Comparison of ENCODE assay signal across 11 cellular contexts in the genomic region with DNA sequence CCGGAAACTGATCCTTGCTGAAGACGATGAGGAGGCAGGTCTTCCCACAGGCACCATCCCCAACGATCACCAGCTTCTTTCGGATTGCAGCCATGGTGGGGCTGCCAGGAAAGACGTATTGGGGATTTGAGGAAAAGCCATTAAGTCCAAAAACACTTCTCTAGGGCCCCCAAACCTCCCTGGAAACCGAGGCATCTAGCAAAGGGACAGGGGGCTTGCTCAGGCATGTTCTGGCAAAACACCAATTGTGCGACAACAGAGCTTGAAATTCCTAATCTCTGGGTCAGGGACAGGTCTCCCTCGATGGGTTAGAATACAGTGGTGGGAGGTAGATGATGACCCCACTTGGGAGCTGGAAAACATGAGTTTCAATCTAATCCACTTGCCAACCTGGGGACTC. TPM values are rescaled to one million over a fixed set of nuclear protein-coding genes. Genes with fewer than 3 reads are reported as not detected.
DNase-seq lines count a peak whose midpoint lies in the region; ATAC-seq and TF ChIP-seq lines count a peak whose summit lies in the region.
"Had no signal": no experiment of that assay in that cellular context is flagged by ENCODE, and none has a peak within 500 bp of the region (broad histone marks: within the 10 kb centered on the region; RNA-seq: fewer than 3 reads in every experiment).

No MANE protein-coding gene starts in this region.

- no peaks in the 10 kb centered on the region for H3K27me3 ChIP-seq in ascending aorta
- H3K27me3 ChIP-seq in mesendoderm (ENCODE audit: insufficient read depth, low read length, poor library complexity): no peaks in the 10 kb centered on the region
- H3K27me3 ChIP-seq: brain microvascular endothelial cell had no signal

- peaks cover 30% of the 10 kb centered on the region for H3K79me1 ChIP-seq in mesendoderm (ENCODE audit: low read length)

- no peak overlapping the region for H3K56ac ChIP-seq in mesendoderm (ENCODE audit: low read length)

- H3K4me3 Mint-ChIP-seq in activated CD4-positive, alpha-beta T cell treated with anti-CD3 and anti-CD28 coated beads, Interleukin-2, amount 10 ng/mL, durations not matched to agents 7 days and 5 days: no peak overlapping the region

- peak overlapping the region; percentile 99 for H3K27ac ChIP-seq in ascending aorta
- H3K27ac ChIP-seq in mesendoderm (ENCODE audit: low read depth, low read length): no peak overlapping the region
- peak overlapping the region; percentile 79 for H3K27ac ChIP-seq in temporal lobe (ENCODE audit: low read depth, low read length)

- no peak overlapping the region for H2BK120ac ChIP-seq in mesendoderm (ENCODE audit: low read depth, low read length)

- H4K5ac ChIP-seq in mesendoderm (ENCODE audit: low read length): no peak overlapping the region

- H3K36me3 Mint-ChIP-seq in activated CD4-positive, alpha-beta T cell treated with anti-CD3 and anti-CD28 coated beads, Interleukin-2, amount 10 ng/mL, durations not matched to agents 7 days and 5 days (ENCODE audit: low read depth): peaks cover 26% of the 10 kb centered on the region

- H3K9ac ChIP-seq in mesendoderm (ENCODE audit: low read length): no peak overlapping the region

- no peak for DNase-seq in activated CD4-positive, alpha-beta T cell treated with anti-CD3 and anti-CD28 coated beads, Interleukin-2, amount 10 ng/mL, durations not matched to agents 7 days and 5 days
- DNase-seq in activated CD4-positive, alpha-beta T cell treated with anti-CD3 and anti-CD28 coated beads for 4 hours: no peak
- no peak for DNase-seq in ascending aorta (ENCODE audit: low spot score in 2 of 2)
- DNase-seq in mesendoderm: no peak
- no peak for DNase-seq in NK-92 (lab: John Stamatoyannopoulos, UW; ENCODE audit: unreplicated experiment)
- no peak for DNase-seq in stimulated activated CD8-positive, alpha-beta memory T cell treated with anti-CD3 and anti-CD28 coated beads, Interleukin-4, amount 100 ng/mL, for 48 hours
- DNase-seq: ACHN, brain microvascular endothelial cell, NCI-H446 treated with DMSO at 0.1 percent for 48 hours had no signal

- no peak for TF ChIP-seq CTCF in ascending aorta (IDR thresholded peaks at IDR 0.05)

- H3K36me3 ChIP-seq in ascending aorta: peaks cover 29 to 35% of the 10 kb centered on the region in 2 donors
- H3K36me3 ChIP-seq in mesendoderm (ENCODE audit: control insufficient read depth, insufficient read depth, low read length): peaks cover 15% of the 10 kb centered on the region

- H3K4ac ChIP-seq in mesendoderm (ENCODE audit: low read depth, low read length): no peak overlapping the region

- no peak for ATAC-seq in HG03095 (IDR thresholded peaks at IDR 0.05; ENCODE audit: unreplicated experiment)

- peaks cover 19% of the 10 kb centered on the region for H3K79me2 ChIP-seq in mesendoderm (ENCODE audit: control insufficient read depth, insufficient read depth, low read length)

- no peak overlapping the region for H4K8ac ChIP-seq in mesendoderm (ENCODE audit: low read depth, low read length)

- no peak overlapping the region for H2BK5ac ChIP-seq in mesendoderm (ENCODE audit: low read length)

- H3K4me3 ChIP-seq in ascending aorta: peak overlapping the region in 1 of 2 donors; percentile 99
- H3K4me3 ChIP-seq in mesendoderm (ENCODE audit: low read length): no peak overlapping the region

- POLR2A ChIA-PET in activated CD4-positive, alpha-beta T cell treated with anti-CD3 and anti-CD28 coated beads, Interleukin-2, amount 10 ng/mL, durations not matched to agents 7 days and 5 days (lab: Charles Lee): no interaction called here

- no peaks in the 10 kb centered on the region for H3K9me3 ChIP-seq in ascending aorta

- peaks cover 28 to 48% of the 10 kb centered on the region in 2 donors for H3K4me1 ChIP-seq in ascending aorta
- peaks cover 41% of the 10 kb centered on the region for H3K4me1 ChIP-seq in mesendoderm (ENCODE audit: control insufficient read depth, low read depth, low read length)

- H3K4me1 Mint-ChIP-seq in activated CD4-positive, alpha-beta T cell treated with anti-CD3 and anti-CD28 coated beads, Interleukin-2, amount 10 ng/mL, durations not matched to agents 7 days and 5 days: peaks cover 74% of the 10 kb centered on the region

- H2AK5ac ChIP-seq in mesendoderm (ENCODE audit: low read length): no peak overlapping the region

- peak overlapping the region; percentile 13 for H3K18ac ChIP-seq in mesendoderm (ENCODE audit: low read length)

- CTCF ChIA-PET in activated CD4-positive, alpha-beta T cell treated with anti-CD3 and anti-CD28 coated beads, Interleukin-2, amount 10 ng/mL, durations not matched to agents 7 days and 5 days (lab: Charles Lee): interaction anchor here (0.8 to 4.2 kb wide), 2 partner anchors 14 to 51 kb away, joined by 3 to 45 read pairs; partner anchors contain the start of gene PPM1J

- intact Hi-C loops in ascending aorta (cut with DNase I): loop anchor here (1.0 to 10.0 kb wide), 5 partner anchors 28 to 969 kb away; partner anchors contain the start of genes INKA2 and MAGI3

- H3K23ac ChIP-seq in mesendoderm (ENCODE audit: low read length): no peak overlapping the region

- no peak overlapping the region for H2BK15ac ChIP-seq in mesendoderm (replicated peaks; ENCODE audit: low read depth)

- no CpG with 5 or more reads among the region's 8 CpGs for WGBS in mesendoderm (ENCODE audit: extremely low coverage, insufficient coverage, low lambda C conversion rate)

- peaks cover 14% of the 10 kb centered on the region for H3K27me3 Mint-ChIP-seq in activated CD4-positive, alpha-beta T cell treated with anti-CD3 and anti-CD28 coated beads, Interleukin-2, amount 10 ng/mL, durations not matched to agents 7 days and 5 days

- H3K27ac Mint-ChIP-seq in activated CD4-positive, alpha-beta T cell treated with anti-CD3 and anti-CD28 coated beads, Interleukin-2, amount 10 ng/mL, durations not matched to agents 7 days and 5 days: peak overlapping the region; percentile 87

- no peak overlapping the region for H3K4me2 ChIP-seq in mesendoderm (ENCODE audit: low read length)

- no peaks in the 10 kb centered on the region for H3K9me3 Mint-ChIP-seq in activated CD4-positive, alpha-beta T cell treated with anti-CD3 and anti-CD28 coated beads, Interleukin-2, amount 10 ng/mL, durations not matched to agents 7 days and 5 days

RNA-seq across cellular contexts. Expression of gene RHOC, which starts 3.2 kb away (rescaled TPM):
- 10 to 100 TPM; 53.7 to 56.8 TPM for total RNA-seq in activated CD4-positive, alpha-beta T cell treated with anti-CD3 and anti-CD28 coated beads, Interleukin-2, amount 10 ng/mL, durations not matched to agents 7 days and 5 days
- total RNA-seq in ascending aorta: 379 TPM
- 107 TPM for polyA plus RNA-seq in mesendoderm (2013, experiment 1 of 2)
- 105 TPM for polyA plus RNA-seq in mesendoderm (2013, experiment 2 of 2)
- 26.3 TPM for total RNA-seq in temporal lobe

RNA-seq across cellular contexts. Expression of gene PPM1J, which starts 11.4 kb away (rescaled TPM):
- total RNA-seq in activated CD4-positive, alpha-beta T cell treated with anti-CD3 and anti-CD28 coated beads, Interleukin-2, amount 10 ng/mL, durations not matched to agents 7 days and 5 days: not detected
- 10.0 TPM for total RNA-seq in ascending aorta
- 9.5 TPM for polyA plus RNA-seq in mesendoderm (2013, experiment 1 of 2)
- 8.6 TPM for polyA plus RNA-seq in mesendoderm (2013, experiment 2 of 2)
- 4.9 TPM for total RNA-seq in temporal lobe

RNA-seq across cellular contexts. Expression of gene MOV10, which starts 29.2 kb away (rescaled TPM):
- total RNA-seq in activated CD4-positive, alpha-beta T cell treated with anti-CD3 and anti-CD28 coated beads, Interleukin-2, amount 10 ng/mL, durations not matched to agents 7 days and 5 days: 100 to 1,000 TPM; 118 to 126 TPM
- total RNA-seq in ascending aorta (69.5 TPM), temporal lobe (3.7 TPM)
- 49.5 TPM for polyA plus RNA-seq in mesendoderm (2013, experiment 1 of 2)
- 46.4 TPM for polyA plus RNA-seq in mesendoderm (2013, experiment 2 of 2)

Comparison
In these comparisons a context has a peak if more than half of its experiments do, and no peak if none do; other contexts are left out.
1. RNA of gene MOV10, which starts 29.2 kb away (total RNA-seq): 118 to 126 TPM in activated CD4-positive, alpha-beta T cell treated with anti-CD3 and anti-CD28 coated beads, Interleukin-2, amount 10 ng/mL, durations not matched to agents 7 days and 5 days and 69.5 TPM in ascending aorta (single experiment); 3.7 TPM in temporal lobe (single experiment); every median in the first group is over 10 times any median in the second.